In the genomic region with DNA sequence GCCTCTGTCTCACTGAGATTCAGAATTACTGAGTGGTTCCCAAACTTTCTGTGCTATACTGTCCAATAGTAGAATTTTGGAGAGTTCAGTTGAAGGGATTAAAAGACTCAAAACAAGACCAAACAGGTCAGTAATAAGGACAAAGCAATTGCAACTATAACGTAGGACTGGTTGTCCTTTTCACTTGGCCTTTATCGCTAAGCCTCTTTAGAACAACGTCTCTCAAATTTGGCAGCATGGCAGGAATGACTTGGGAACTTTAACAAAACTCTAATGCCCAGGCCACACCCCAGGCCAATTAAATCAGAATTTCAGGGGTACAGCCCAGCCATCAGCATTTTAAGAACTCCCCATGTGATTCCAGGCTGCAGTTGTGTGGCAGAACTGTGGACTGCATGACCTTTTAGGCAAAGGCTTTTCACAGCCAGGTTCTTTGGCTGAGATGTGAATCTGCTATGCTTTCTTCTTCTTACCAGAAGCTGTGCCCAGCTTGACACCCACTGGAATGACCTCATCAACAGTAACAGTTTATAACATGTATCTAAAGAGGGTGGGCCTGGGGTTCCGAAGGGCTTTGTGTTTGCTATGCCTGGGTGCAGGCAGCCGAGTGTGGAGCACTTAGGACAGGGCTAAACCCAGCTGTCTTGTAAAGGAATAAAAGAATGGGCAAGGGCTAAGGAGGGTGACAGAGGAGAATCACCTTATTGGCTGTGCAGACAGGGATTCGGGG, we compare ENCODE assay signal across 25 cellular contexts.
"Had no signal": no experiment of that assay in that cellular context is flagged by ENCODE, and none has a peak within 500 bp of the region (broad histone marks: within the 10 kb centered on the region; RNA-seq: fewer than 3 reads in every experiment).

No MANE protein-coding gene starts in this region.

- H3K27me3 ChIP-seq: ascending aorta, body of pancreas had no signal

- H3K4me3 ChIP-seq: ascending aorta, body of pancreas had no signal

- H3K9me3 ChIP-seq: ascending aorta, body of pancreas had no signal

- H3K36me3 ChIP-seq: ascending aorta had no signal

- ATAC-seq: activated CD8-positive, alpha-beta T cell treated with anti-CD3 and anti-CD28 coated beads, Interleukin-2, amount 10 ng/mL, durations not matched to agents 7 days and 5 days; body of pancreas; PC-3; T-helper 17 cell; WTC11 had no signal

- H3K4me1 ChIP-seq: ascending aorta, body of pancreas had no signal

- H3K27ac ChIP-seq: ascending aorta, body of pancreas had no signal

- DNase-seq: activated CD4-positive, alpha-beta T cell treated with anti-CD3 and anti-CD28 coated beads for 48 hours; activated CD4-positive, alpha-beta T cell treated with anti-CD3 and anti-CD28 coated beads, Interleukin-2, amount 50 U/mL, for 4 hours; activated CD4-positive, CD25-positive, alpha-beta regulatory T cell treated with anti-CD3 and anti-CD28 coated beads, Interleukin-2, amount 50 U/mL, for 72 hours; activated CD8-positive, alpha-beta memory T cell treated with anti-CD3 and anti-CD28 coated beads, Interleukin-2, amount 50 U/mL, for 48 hours; activated CD8-positive, alpha-beta T cell treated with anti-CD3 and anti-CD28 coated beads, Interleukin-2, amount 10 ng/mL, durations not matched to agents 7 days and 5 days; activated effector memory CD4-positive, alpha-beta T cell treated with Interleukin-2 at 50 U/mL for 16 hours; activated naive CD4-positive, alpha-beta T cell; activated T-cell treated with anti-CD3 and anti-CD28 coated beads, Interleukin-2, amount 50 U/mL, for 24 hours; amniotic stem cell; caudate nucleus; MM.1S; NCI-H1105 treated with DMSO at 0.1 percent for 48 hours; NCI-H1436 treated with DMSO at 0.1 percent for 48 hours; NCI-H187; NCI-H2171; NCI-H2227 treated with DMSO at 0.1 percent for 48 hours; NCI-H526; NCI-H82; PC-3; SIG-M5; T-helper 17 cell; T-helper 9 cell had no signal
